ENCODE assay signal across 8 cellular contexts in the genomic region with DNA sequence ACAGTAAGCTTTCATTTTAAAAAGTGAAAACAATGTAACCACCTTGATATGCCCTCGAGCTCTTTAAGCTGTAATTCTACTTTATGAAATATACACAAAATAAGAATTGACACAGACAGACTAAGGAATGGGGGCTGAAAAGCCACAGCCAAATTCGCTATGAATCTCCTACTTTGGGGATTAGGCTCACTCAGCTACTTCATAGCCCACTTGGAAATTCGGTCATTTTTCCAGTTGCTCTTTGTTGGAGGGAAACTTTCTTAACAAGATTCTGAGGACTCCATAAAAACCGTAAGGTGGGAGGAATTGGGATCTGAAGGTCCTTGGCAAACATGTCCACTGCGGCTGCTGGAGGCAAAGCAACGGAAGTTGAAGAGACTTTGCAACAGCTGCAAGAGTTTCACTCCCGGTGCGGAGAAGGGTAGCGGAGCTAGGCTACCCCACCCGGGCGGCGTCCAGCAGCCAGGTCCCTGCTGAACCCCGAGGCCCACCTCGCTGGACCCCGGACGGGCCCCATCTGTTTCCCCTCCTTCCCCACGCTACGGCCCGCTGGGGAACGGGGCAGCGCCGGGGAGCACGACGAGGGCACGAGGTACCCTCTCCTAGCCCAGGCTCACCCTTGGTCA. TPM values are rescaled to one million over a fixed set of nuclear protein-coding genes. Genes with fewer than 3 reads are reported as not detected.
A peak's percentile ranks its signal among the peaks of the same experiment; 100 is the strongest.
DNase-seq lines count a peak whose midpoint lies in the region; ATAC-seq and FAIRE-seq lines count a peak whose summit lies in the region.

No MANE protein-coding gene starts in this region.

- DNase-seq in NCI-H510A treated with DMSO at 0.1 percent for 48 hours (lab: John Stamatoyannopoulos, UW), result peak; percentile 90
- peak; percentile 62 for DNase-seq in activated naive CD8-positive, alpha-beta T cell treated with anti-CD3 and anti-CD28 coated beads, Interleukin-2, amount 10 ng/mL, durations not matched to agents 7 days and 5 days
- DNase-seq in iPS DF 6.9 (ENCODE audit: low read depth, low spot score), result no peak
- DNase-seq in small intestine, result peak; percentile 27
- no peak for DNase-seq in NCI-H146 treated with DMSO at 0.1 percent for 48 hours (lab: John Stamatoyannopoulos, UW; ENCODE audit: unreplicated experiment)
- no peak for DNase-seq in SW 1271 (lab: John Stamatoyannopoulos, UW)

- no peak for FAIRE-seq in small intestine (lab: Jason Lieb, UNC)

- no peaks in the 10 kb centered on the region for H3K9me3 Mint-ChIP-seq in activated naive CD8-positive, alpha-beta T cell treated with anti-CD3 and anti-CD28 coated beads, Interleukin-2, amount 10 ng/mL, durations not matched to agents 7 days and 5 days

- H3K4me1 Mint-ChIP-seq in activated naive CD8-positive, alpha-beta T cell treated with anti-CD3 and anti-CD28 coated beads, Interleukin-2, amount 10 ng/mL, durations not matched to agents 7 days and 5 days, result peaks cover 26% of the 10 kb centered on the region

- POLR2A ChIA-PET in activated naive CD8-positive, alpha-beta T cell treated with anti-CD3 and anti-CD28 coated beads, Interleukin-2, amount 10 ng/mL, durations not matched to agents 7 days and 5 days (lab: Charles Lee), result interaction anchor here (0.5 to 4.2 kb wide), 5 partner anchors 9 to 1167 kb away, joined by 3 to 19 read pairs (median 4); a partner anchor contains a TSS

- no peaks in the 10 kb centered on the region for H3K27me3 ChIP-seq in iPS DF 6.9 (ENCODE audit: control insufficient read depth, insufficient read depth, low read length)
- no peaks in the 10 kb centered on the region for H3K27me3 ChIP-seq in small intestine (ENCODE audit: control insufficient read depth in 2 of 2, insufficient read depth in 2 of 2, low read length in 2 of 2)

- peak overlapping the region; percentile 91 for H3K4me3 Mint-ChIP-seq in activated naive CD8-positive, alpha-beta T cell treated with anti-CD3 and anti-CD28 coated beads, Interleukin-2, amount 10 ng/mL, durations not matched to agents 7 days and 5 days

- peak; percentile 5 for ATAC-seq in GM18508 (IDR thresholded peaks at IDR 0.05; ENCODE audit: insufficient read depth, unreplicated experiment)
- ATAC-seq in HG02623 (IDR thresholded peaks at IDR 0.05; ENCODE audit: unreplicated experiment), result peak; percentile 12
- peak; percentile 8 for ATAC-seq in activated naive CD8-positive, alpha-beta T cell treated with anti-CD3 and anti-CD28 coated beads, Interleukin-2, amount 10 ng/mL, durations not matched to agents 7 days and 5 days (ENCODE audit: low read depth)

- no peak overlapping the region for H3K27ac ChIP-seq in iPS DF 6.9 (ENCODE audit: low read length)
- H3K27ac ChIP-seq in small intestine (ENCODE audit: low read depth in 1 of 2, low read length in 1 of 2), result peak overlapping the region; percentile 26 to 56

- H3K9me3 ChIP-seq in iPS DF 6.9 (ENCODE audit: control insufficient read depth, insufficient read depth, low read length) (no peaks in the 10 kb centered on the region), small intestine (ENCODE audit: control insufficient read depth, low read depth) (no peaks in the 10 kb centered on the region)

- peaks cover 9% of the 10 kb centered on the region for H3K36me3 Mint-ChIP-seq in activated naive CD8-positive, alpha-beta T cell treated with anti-CD3 and anti-CD28 coated beads, Interleukin-2, amount 10 ng/mL, durations not matched to agents 7 days and 5 days

- H3K27me3 Mint-ChIP-seq in activated naive CD8-positive, alpha-beta T cell treated with anti-CD3 and anti-CD28 coated beads, Interleukin-2, amount 10 ng/mL, durations not matched to agents 7 days and 5 days, result no peaks in the 10 kb centered on the region

- peak overlapping the region; percentile 33 for H3K27ac Mint-ChIP-seq in activated naive CD8-positive, alpha-beta T cell treated with anti-CD3 and anti-CD28 coated beads, Interleukin-2, amount 10 ng/mL, durations not matched to agents 7 days and 5 days

- H3K4me1 ChIP-seq in iPS DF 6.9 (ENCODE audit: control insufficient read depth, insufficient read depth, low read length) (no peaks in the 10 kb centered on the region), small intestine (ENCODE audit: control insufficient read depth in 2 of 2, insufficient read depth in 1 of 2, low read depth in 1 of 2, low read length in 1 of 2) (peaks cover 0 to 9% of the 10 kb centered on the region in 2 donors)

- H3K36me3 ChIP-seq in iPS DF 6.9 (ENCODE audit: control insufficient read depth, insufficient read depth, low read length) (no peaks in the 10 kb centered on the region), small intestine (ENCODE audit: control insufficient read depth in 2 of 2, insufficient read depth in 2 of 2, low read length in 2 of 2) (no peaks in the 10 kb centered on the region)

- H3K4me3 ChIP-seq in iPS DF 6.9 (ENCODE audit: low read length) (peak overlapping the region; percentile 71), small intestine (ENCODE audit: low read depth in 1 of 2, low read length in 2 of 2) (peak overlapping the region; percentile 60 to 67)

- no CpG with 5 or more reads among the region's 25 CpGs for WGBS in iPS DF 6.9 (ENCODE audit: insufficient coverage, insufficient read length)
- WGBS in small intestine, 3 donors, result 1 to 3% (median 1%) methylated on average over 25 of the region's 25 CpGs

RNA-seq across cellular contexts. Expression of a gene that starts 0.6 kb away (rescaled TPM):
- 10 to 100 TPM; 30.4 to 34.3 TPM for total RNA-seq in activated naive CD8-positive, alpha-beta T cell treated with anti-CD3 and anti-CD28 coated beads, Interleukin-2, amount 10 ng/mL, durations not matched to agents 7 days and 5 days
- polyA plus RNA-seq in small intestine, result 10 to 100 TPM; 17.6 to 30.3 (median 27.5) TPM

RNA-seq across cellular contexts. Expression of a gene that starts 8.9 kb away (rescaled TPM):
- not detected for total RNA-seq in activated naive CD8-positive, alpha-beta T cell treated with anti-CD3 and anti-CD28 coated beads, Interleukin-2, amount 10 ng/mL, durations not matched to agents 7 days and 5 days
- not detected for polyA plus RNA-seq in small intestine

RNA-seq across cellular contexts. Expression of a gene that starts 12.9 kb away (rescaled TPM):
- 10 to 100 TPM; 15.8 to 16.3 TPM for total RNA-seq in activated naive CD8-positive, alpha-beta T cell treated with anti-CD3 and anti-CD28 coated beads, Interleukin-2, amount 10 ng/mL, durations not matched to agents 7 days and 5 days
- polyA plus RNA-seq in small intestine, result 10 to 100 TPM; 15.1 to 26.2 (median 25.4) TPM

Comparison
In these comparisons a context has a peak if more than half of its experiments do, and no peak if none do; other contexts are left out.
1. DNase-seq: peak in NCI-H510A treated with DMSO at 0.1 percent for 48 hours (single experiment), activated naive CD8-positive, alpha-beta T cell treated with anti-CD3 and anti-CD28 coated beads, Interleukin-2, amount 10 ng/mL, durations not matched to agents 7 days and 5 days (single experiment) and small intestine (single experiment); none in iPS DF 6.9 (single experiment), NCI-H146 treated with DMSO at 0.1 percent for 48 hours (single experiment) and SW 1271 (0 of 2).
2. Peak in every context shown above with its lines, with median percentiles within 50 percentile points of each other: ATAC-seq.